8 cellular contexts compared by ENCODE assay signal in genomic region chrX:77788050-77788449, GRCh38. TPM values are rescaled to one million over a fixed set of nuclear protein-coding genes. Genes with fewer than 3 reads are reported as not detected.
DNase-seq lines count a peak whose midpoint lies in the region; ATAC-seq and TF ChIP-seq lines count a peak whose summit lies in the region.

No MANE protein-coding gene starts in this region.

- peak; percentile 36 to 48 for ATAC-seq in CD4-positive, CD25-positive, alpha-beta regulatory T cell (ENCODE audit: low read depth in 2 of 2)
- no peak for ATAC-seq in HG03159 (IDR thresholded peaks at IDR 0.05; ENCODE audit: unreplicated experiment)

- intact Hi-C loops in lower leg skin (cut with DNase I; ENCODE audit: low total_unique reads), result no loop called here

- no peaks in the 10 kb centered on the region for H3K36me3 Mint-ChIP-seq in CD4-positive, CD25-positive, alpha-beta regulatory T cell
- H3K36me3 Mint-ChIP-seq in glutamatergic neuron (ENCODE audit: unreplicated experiment), result no peaks in the 10 kb centered on the region

- peak overlapping the region; percentile 54 to 94 (median 90) for H3K27ac Mint-ChIP-seq in CD4-positive, CD25-positive, alpha-beta regulatory T cell
- H3K27ac Mint-ChIP-seq in glutamatergic neuron (ENCODE audit: unreplicated experiment), result no peak overlapping the region

- no peak for TF ChIP-seq POLR2A in lower leg skin (IDR thresholded peaks at IDR 0.05)

- H3K4me1 Mint-ChIP-seq in CD4-positive, CD25-positive, alpha-beta regulatory T cell, result peaks cover 6 to 24% (median 13%) of the 10 kb centered on the region in 4 donors
- peaks cover 2% of the 10 kb centered on the region for H3K4me1 Mint-ChIP-seq in glutamatergic neuron (ENCODE audit: low read depth, unreplicated experiment)

- H3K4me3 Mint-ChIP-seq in CD4-positive, CD25-positive, alpha-beta regulatory T cell, result peak overlapping the region; percentile 74 to 91 (median 81)
- H3K4me3 Mint-ChIP-seq in glutamatergic neuron (ENCODE audit: unreplicated experiment), result no peak overlapping the region

- DNase-seq in CD4-positive, CD25-positive, alpha-beta regulatory T cell, result peak; percentile 22 to 79 (median 62)
- DNase-seq in Kasumi-1 (lab: John Stamatoyannopoulos, UW), result peak; percentile 48 to 59
- DNase-seq in choroid plexus epithelial cell (ENCODE audit: low read depth), result peak; percentile 53
- no peak for DNase-seq in HAP-1 (ENCODE audit: low spot score in 2 of 2)
- DNase-seq in lower leg skin (ENCODE audit: low spot score in 2 of 2), result no peak
- DNase-seq in glutamatergic neuron, result no peak

- H3K4me1 ChIP-seq in CD4-positive, CD25-positive, alpha-beta regulatory T cell (ENCODE audit: control insufficient read depth, insufficient read depth, low read length, poor library complexity, severe bottlenecking), result peaks cover 22% of the 10 kb centered on the region
- H3K4me1 ChIP-seq in mucosa of rectum (ENCODE audit: control insufficient read depth in 2 of 2, insufficient read depth in 2 of 2, low read length in 2 of 2) (peaks cover 2 to 3% of the 10 kb centered on the region in 2 donors), HAP-1 (peaks cover 23% of the 10 kb centered on the region)

- no peaks in the 10 kb centered on the region for H3K27me3 Mint-ChIP-seq in CD4-positive, CD25-positive, alpha-beta regulatory T cell
- H3K27me3 Mint-ChIP-seq in glutamatergic neuron (ENCODE audit: unreplicated experiment), result peaks cover 5% of the 10 kb centered on the region

- no peak for TF ChIP-seq CTCF in choroid plexus epithelial cell (conservative IDR thresholded peaks at IDR 0.05; ENCODE audit: low read depth, low read length)
- TF ChIP-seq CTCF in lower leg skin (IDR thresholded peaks at IDR 0.05), result no peak
- no peak for TF ChIP-seq CTCF in glutamatergic neuron (IDR thresholded peaks at IDR 0.05; ENCODE audit: partially characterized antibody, unreplicated experiment)

- in situ Hi-C loops in HAP-1 (cut with MboI; ENCODE audit: low sequenced_read_pairs), result no loop called here

- no peak overlapping the region for H3K9ac ChIP-seq in mucosa of rectum (ENCODE audit: low read depth in 1 of 2, low read length in 2 of 2)

- 57 to 59% methylated on average over 2 of the region's 2 CpGs for WGBS in lower leg skin, 2 donors

- H3K4me3 ChIP-seq in CD4-positive, CD25-positive, alpha-beta regulatory T cell (ENCODE audit: low read depth, low read length), result peak overlapping the region; percentile 81
- H3K4me3 ChIP-seq in choroid plexus epithelial cell (ENCODE audit: low read depth, low read length) (no peak overlapping the region), mucosa of rectum (ENCODE audit: low read length in 2 of 2) (peak overlapping the region; percentile 23 to 36), HAP-1 (no peak overlapping the region), lower leg skin (ENCODE audit: low read depth, poor library complexity, severe bottlenecking) (no peak overlapping the region)

- H3K9me3 ChIP-seq in CD4-positive, CD25-positive, alpha-beta regulatory T cell (ENCODE audit: control insufficient read depth in 2 of 2, low read length in 2 of 2), result no peaks in the 10 kb centered on the region
- no peaks in the 10 kb centered on the region for H3K9me3 ChIP-seq in mucosa of rectum (ENCODE audit: control insufficient read depth in 2 of 2, low read length in 2 of 2)
- no peaks in the 10 kb centered on the region for H3K9me3 ChIP-seq in HAP-1

- no peaks in the 10 kb centered on the region for H3K27me3 ChIP-seq in CD4-positive, CD25-positive, alpha-beta regulatory T cell (ENCODE audit: control insufficient read depth, insufficient read depth, low read length)
- no peaks in the 10 kb centered on the region for H3K27me3 ChIP-seq in mucosa of rectum (ENCODE audit: control insufficient read depth in 2 of 2, insufficient read depth in 2 of 2, low read length in 2 of 2)
- H3K27me3 ChIP-seq in HAP-1 (ENCODE audit: low read depth), result no peaks in the 10 kb centered on the region

- H3K9me3 Mint-ChIP-seq in CD4-positive, CD25-positive, alpha-beta regulatory T cell, result peaks cover 0 to 1% (median 0%) of the 10 kb centered on the region in 7 donors
- peaks cover 2% of the 10 kb centered on the region for H3K9me3 Mint-ChIP-seq in glutamatergic neuron (ENCODE audit: unreplicated experiment)

- H3K36me3 ChIP-seq in CD4-positive, CD25-positive, alpha-beta regulatory T cell (ENCODE audit: control insufficient read depth, insufficient read depth, low read length), result no peaks in the 10 kb centered on the region
- H3K36me3 ChIP-seq in mucosa of rectum (ENCODE audit: control insufficient read depth in 2 of 2, insufficient read depth in 2 of 2, low read length in 2 of 2), result no peaks in the 10 kb centered on the region
- H3K36me3 ChIP-seq in HAP-1 (replicated peaks), result no peaks in the 10 kb centered on the region

- peak overlapping the region; percentile 65 for H3K27ac ChIP-seq in CD4-positive, CD25-positive, alpha-beta regulatory T cell (ENCODE audit: insufficient read depth, low read length, poor library complexity, severe bottlenecking)
- H3K27ac ChIP-seq in mucosa of rectum (ENCODE audit: low read depth in 2 of 2, low read length in 2 of 2), result peak overlapping the region in 1 of 2 donors; percentile 23

RNA-seq across cellular contexts. Expression of gene ATRX, which starts 2.0 kb away (rescaled TPM):
- total RNA-seq in CD4-positive, CD25-positive, alpha-beta regulatory T cell, result 175 TPM
- polyA plus RNA-seq in CD4-positive, CD25-positive, alpha-beta regulatory T cell, result 10 to 100 TPM; 35.2 to 48.6 (median 41.9) TPM
- 10 to 100 TPM; 40.2 to 90.0 (median 71.3) TPM for total RNA-seq in lower leg skin
- total RNA-seq in glutamatergic neuron (ENCODE audit: unreplicated experiment), result 152 TPM

Comparison
In these comparisons a context has a peak if more than half of its experiments do, and no peak if none do; other contexts are left out.
1. DNase-seq: peak in CD4-positive, CD25-positive, alpha-beta regulatory T cell (3 of 3), Kasumi-1 (2 of 2) and choroid plexus epithelial cell (single experiment); none in HAP-1 (0 of 2), lower leg skin (0 of 2) and glutamatergic neuron (single experiment).
2. H3K4me3 ChIP-seq: peak in CD4-positive, CD25-positive, alpha-beta regulatory T cell (single experiment) and mucosa of rectum (2 of 2); none in choroid plexus epithelial cell (single experiment), HAP-1 (single experiment) and lower leg skin (single experiment).